Comparison of ENCODE assay signal across 1 cellular context in genomic region chr9:109110326-109111014, GRCh38.
TF ChIP-seq lines count a peak whose summit lies in the region.

No MANE protein-coding gene starts in this region.

TF ChIP-seq in HepG2, 621 proteins besides CTCF, POLR2A, EP300 and RAD21 (continued from another document):
- TF ChIP-seq PAXIP1 (CRISPR knock-in tag; conservative IDR thresholded peaks at IDR 0.05) (no peak), ZNF256 (CRISPR knock-in tag; conservative IDR thresholded peaks at IDR 0.05) (no peak), ZNF331 (CRISPR knock-in tag; IDR thresholded peaks at IDR 0.05) (no peak), GATA4 (IDR thresholded peaks at IDR 0.05; ENCODE audit: borderline replicate concordance, low read depth) (no peak)
